In genomic region chr15:90845201-90845949, GRCh38 we compare ENCODE assay signal across 8 cellular contexts. TPM values are rescaled to one million over a fixed set of nuclear protein-coding genes. Genes with fewer than 3 reads are reported as not detected.
DNase-seq lines count a peak whose midpoint lies in the region; ATAC-seq and TF ChIP-seq lines count a peak whose summit lies in the region.

No MANE protein-coding gene starts in this region.

- no peaks in the 10 kb centered on the region for H4K20me1 ChIP-seq in SK-N-SH (ENCODE audit: insufficient read depth)

- H3K27ac ChIP-seq in SK-N-SH (ENCODE audit: low read depth in 2 of 2, low read length in 1 of 2) = peak overlapping the region in 1 of 2 experiments; percentile 64; a peak in 2 of 4 replicates

- DNase-seq in GDM1 (lab: John Stamatoyannopoulos, UW) (peak; percentile 39), SK-N-SH (no peak), fibroblast of the aortic adventitia (ENCODE audit: low read depth) (peak; percentile 79), stromal cell of bone marrow (ENCODE audit: low read depth) (peak; percentile 85), medulla oblongata (ENCODE audit: extremely low spot score) (no peak), retina (no peak)

- H3K4me2 ChIP-seq in SK-N-SH = peak overlapping the region; percentile 50; the same call in 1 of the 2 replicates

- ATAC-seq in GM19455 (IDR thresholded peaks at IDR 0.05; ENCODE audit: unreplicated experiment) (peak; percentile 88), HG03432 (IDR thresholded peaks at IDR 0.05; ENCODE audit: unreplicated experiment) (peak; percentile 92)

- CTCF ChIA-PET in SK-N-SH (lab: Yijun Ruan, JAX) = no interaction called here

- peak in 1 of 2 experiments; percentile 20; a peak in 1 of 4 replicates for TF ChIP-seq EP300 in SK-N-SH (IDR thresholded peaks at IDR 0.05; ENCODE audit: borderline replicate concordance in 1 of 2, low read depth in 1 of 2, low read length in 1 of 2)

- H3K9me2 ChIP-seq in SK-N-SH = no peaks in the 10 kb centered on the region

- no peaks in the 10 kb centered on the region for H3K36me3 ChIP-seq in SK-N-SH (replicated peaks in 1 of 2; ENCODE audit: control insufficient read depth in 1 of 2, insufficient read depth in 2 of 2, low read length in 1 of 2)

- no peaks in the 10 kb centered on the region for H3K27me3 ChIP-seq in SK-N-SH (ENCODE audit: insufficient read depth)

- peak overlapping the region; percentile 77 for H2AFZ ChIP-seq in SK-N-SH (ENCODE audit: low read depth)

- H3K4me1 ChIP-seq in SK-N-SH (ENCODE audit: control insufficient read depth in 1 of 2, insufficient read depth in 2 of 2, low read depth in 1 of 2, low read length in 1 of 2) = peaks cover 5 to 9% of the 10 kb centered on the region in 2 experiments; a peak in 2 of 4 replicates

- H3K79me2 ChIP-seq in SK-N-SH (ENCODE audit: insufficient read depth) = no peaks in the 10 kb centered on the region

- H3K9me3 ChIP-seq in SK-N-SH = no peaks in the 10 kb centered on the region

- WGBS in SK-N-SH (ENCODE audit: low lambda C conversion rate) = 63% methylated on average over 9 of the region's 9 CpGs

- TF ChIP-seq CTCF in SK-N-SH (IDR thresholded peaks at IDR 0.05) (no peak), fibroblast of the aortic adventitia (IDR thresholded peaks at IDR 0.05; ENCODE audit: insufficient read depth, low read length) (no peak)

- H3K9ac ChIP-seq in SK-N-SH = no peak overlapping the region

- TF ChIP-seq RAD21 in SK-N-SH (IDR thresholded peaks at IDR 0.05; ENCODE audit: low read length) = no peak

- H3K4me3 ChIP-seq in SK-N-SH (ENCODE audit: low read depth in 2 of 2, low read length in 1 of 2) (no peak overlapping the region), fibroblast of the aortic adventitia (ENCODE audit: low read depth, low read length) (no peak overlapping the region)

- POLR2A ChIA-PET in SK-N-SH (lab: Yijun Ruan, JAX) = no interaction called here

- H3F3A ChIP-seq in SK-N-SH (replicated peaks; ENCODE audit: insufficient read depth) = peaks cover 9% of the 10 kb centered on the region

TF ChIP-seq in SK-N-SH, 30 proteins besides CTCF, POLR2A, EP300 and RAD21:
- TF ChIP-seq FOSL2 (IDR thresholded peaks at IDR 0.05; ENCODE audit: borderline replicate concordance, low read depth) = peak; percentile 82
- no peak for TF ChIP-seq RCOR1 (IDR thresholded peaks at IDR 0.05; ENCODE audit: low read length)
- no peak for TF ChIP-seq IRF3 (IDR thresholded peaks at IDR 0.05; ENCODE audit: low read depth, low read length)
- no peak for TF ChIP-seq FOXJ3 (CRISPR knock-in tag; IDR thresholded peaks at IDR 0.05)
- no peak for TF ChIP-seq ELF1 (IDR thresholded peaks at IDR 0.05)
- no peak for TF ChIP-seq EZH2phosphoT487 (IDR thresholded peaks at IDR 0.05; ENCODE audit: borderline replicate concordance, low read depth)
- no peak for TF ChIP-seq GABPA (IDR thresholded peaks at IDR 0.05; ENCODE audit: low read depth)
- TF ChIP-seq JUND (IDR thresholded peaks at IDR 0.05) = peak; percentile 69; the same call in 1 of the 2 replicates
- TF ChIP-seq TAF1 (IDR thresholded peaks at IDR 0.05; ENCODE audit: borderline replicate concordance, low read depth, low read length) = no peak
- TF ChIP-seq TCF12 (IDR thresholded peaks at IDR 0.05) = peak; percentile 77
- no peak for TF ChIP-seq RFX5 (IDR thresholded peaks at IDR 0.05; ENCODE audit: low read length)
- no peak for TF ChIP-seq POLR2AphosphoS5 (IDR thresholded peaks at IDR 0.05; ENCODE audit: low read depth, low read length)
- TF ChIP-seq FOXM1 (IDR thresholded peaks at IDR 0.05; ENCODE audit: low read depth) = no peak
- no peak for TF ChIP-seq YY1 (IDR thresholded peaks at IDR 0.05; ENCODE audit: low read depth)
- peak; percentile 80 for TF ChIP-seq MAX (IDR thresholded peaks at IDR 0.05; ENCODE audit: low read depth)
- TF ChIP-seq TEAD4 (IDR thresholded peaks at IDR 0.05; ENCODE audit: borderline replicate concordance, insufficient read depth) = no peak
- no peak for TF ChIP-seq USF1 (IDR thresholded peaks at IDR 0.05; ENCODE audit: borderline replicate concordance, low read depth)
- TF ChIP-seq PBX3 (IDR thresholded peaks at IDR 0.05) = peak; percentile 51
- TF ChIP-seq ZBTB33 (IDR thresholded peaks at IDR 0.05; ENCODE audit: borderline replicate concordance, low read depth) = no peak
- TF ChIP-seq NFIC (IDR thresholded peaks at IDR 0.05; ENCODE audit: borderline replicate concordance) = no peak
TF ChIP-seq in SK-N-SH: peak in this region for 5.

RNA-seq across cellular contexts. Expression of gene FURIN, which starts 23.0 kb away (rescaled TPM):
- polyA plus RNA-seq in SK-N-SH (2012; rRNA removed) = 33.5 and 40.8 TPM in 2 replicates
- polyA plus RNA-seq in SK-N-SH (2012; cell fraction: cytosol; rRNA removed) = 15.4 and 29.8 TPM in 2 replicates
- 25.5 and 28.9 TPM in 2 replicates for polyA plus RNA-seq in SK-N-SH (2012; cell fraction: nucleus; rRNA removed)
- 45.0 and 67.4 TPM in 2 replicates for total RNA-seq in fibroblast of the aortic adventitia (ENCODE audit: low replicate concordance)

RNA-seq across cellular contexts. Expression of gene FES, which starts 38.9 kb away (rescaled TPM):
- polyA plus RNA-seq in SK-N-SH (2012; rRNA removed) = 0.03 and 0.13 TPM in 2 replicates
- 0.03 and 0.04 TPM in 2 replicates for polyA plus RNA-seq in SK-N-SH (2012; cell fraction: cytosol; rRNA removed)
- polyA plus RNA-seq in SK-N-SH (2012; cell fraction: nucleus; rRNA removed) = 0.23 and 0.48 TPM in 2 replicates
- total RNA-seq in fibroblast of the aortic adventitia (ENCODE audit: low replicate concordance) = 19.0 and 23.1 TPM in 2 replicates

RNA-seq across cellular contexts. Expression of gene MAN2A2, which starts 57.7 kb away (rescaled TPM):
- 25.6 and 35.0 TPM in 2 replicates for polyA plus RNA-seq in SK-N-SH (2012; rRNA removed)
- 10.6 and 15.5 TPM in 2 replicates for polyA plus RNA-seq in SK-N-SH (2012; cell fraction: cytosol; rRNA removed)
- polyA plus RNA-seq in SK-N-SH (2012; cell fraction: nucleus; rRNA removed) = 159 and 164 TPM in 2 replicates
- 5.2 and 11.0 TPM in 2 replicates for total RNA-seq in fibroblast of the aortic adventitia (ENCODE audit: low replicate concordance)

Comparison
In these comparisons a context has a peak if more than half of its experiments do, and no peak if none do; other contexts are left out.
1. DNase-seq: peak in GDM1 (single experiment), fibroblast of the aortic adventitia (single experiment) and stromal cell of bone marrow (single experiment); none in SK-N-SH (single experiment), medulla oblongata (single experiment) and retina (single experiment).